In genomic region chr12:14770495-14771313, GRCh38 we compare ENCODE assay signal across 8 cellular contexts. TPM values are rescaled to one million over a fixed set of nuclear protein-coding genes. Genes with fewer than 3 reads are reported as not detected.
A peak's percentile ranks its signal among the peaks of the same experiment; 100 is the strongest.
DNase-seq lines count a peak whose midpoint lies in the region; ATAC-seq and TF ChIP-seq lines count a peak whose summit lies in the region.

No MANE protein-coding gene starts in this region.

- H4K20me1 ChIP-seq in SU-DHL-6 (ENCODE audit: low read depth, low read length) = no peaks in the 10 kb centered on the region

- peak overlapping the region; percentile 95 for H3K4me3 Mint-ChIP-seq in type B pancreatic cell

- 0% methylated on average over 53 of the region's 53 CpGs for WGBS in heart right ventricle, 2 donors

- peaks cover 61% of the 10 kb centered on the region for H3F3A ChIP-seq in SU-DHL-6 (ENCODE audit: insufficient read depth)

- H3K27ac ChIP-seq in SU-DHL-6 (ENCODE audit: low read depth, low read length) = peak overlapping the region; percentile 94
- peak overlapping the region; percentile 88 to 98 (median 94) for H3K27ac ChIP-seq in heart right ventricle

- H3K4me3 ChIP-seq in GM06990 (replicated peaks; ENCODE audit: low read depth, low read length) = peak overlapping the region; percentile 79
- peak overlapping the region; percentile 76 for H3K4me3 ChIP-seq in SU-DHL-6 (ENCODE audit: insufficient read depth, low read length, poor library complexity, severe bottlenecking)
- H3K4me3 ChIP-seq in adipocyte (ENCODE audit: low read length) = peak overlapping the region; percentile 96
- H3K4me3 ChIP-seq in heart right ventricle = peak overlapping the region; percentile 51 to 94 (median 73)

- H2AFZ ChIP-seq in SU-DHL-6 (ENCODE audit: low read depth, low read length, severe bottlenecking) = peak overlapping the region; percentile 10

- H3K4me2 ChIP-seq in SU-DHL-6 (ENCODE audit: low read depth, low read length, poor library complexity, severe bottlenecking) = peak overlapping the region; percentile 91

- peaks cover 10% of the 10 kb centered on the region for H3K9me3 Mint-ChIP-seq in type B pancreatic cell

- DNase-seq in GM06990 (ENCODE audit: extremely low read depth, insufficient read length) (peak; percentile 92), NCI-H1105 (lab: John Stamatoyannopoulos, UW) (peak; percentile 80), adipocyte (ENCODE audit: low read depth) (peak; percentile 95), heart right ventricle (peak; percentile 81 to 95), pons (ENCODE audit: low spot score) (peak; percentile 96), type B pancreatic cell (ENCODE audit: extremely low spot score, unreplicated experiment) (peak; percentile 90)

- H3K27me3 Mint-ChIP-seq in type B pancreatic cell = peaks cover 13% of the 10 kb centered on the region

- no peaks in the 10 kb centered on the region for H3K9me2 ChIP-seq in SU-DHL-6 (replicated peaks; ENCODE audit: insufficient read depth, low read length)

- H3K4me1 ChIP-seq in adipocyte (ENCODE audit: control insufficient read depth, insufficient read depth, low read length) = peaks cover 26% of the 10 kb centered on the region
- peaks cover 4 to 59% (median 25%) of the 10 kb centered on the region in 9 donors for H3K4me1 ChIP-seq in heart right ventricle

- intact Hi-C loops in heart right ventricle (cut with DNase I) = loop anchor here in 4 of 10 donors (2.0 to 5.0 kb wide), 4 partner anchors 72 to 513 kb away; partner anchors contain the start of genes ART4 (in 3 of the 4) and ATF7IP (in 1 of the 4)

- peak overlapping the region; percentile 75 for H3K9ac ChIP-seq in SU-DHL-6 (ENCODE audit: low read length)
- H3K9ac ChIP-seq in adipocyte (ENCODE audit: low read length) = peak overlapping the region; percentile 91

- H3K36me3 ChIP-seq in GM06990 (ENCODE audit: control insufficient read depth, insufficient read depth, low read length) (peaks cover 2% of the 10 kb centered on the region), SU-DHL-6 (ENCODE audit: low read length) (peaks cover 18% of the 10 kb centered on the region; the same call in 1 of the 2 replicates), adipocyte (ENCODE audit: control insufficient read depth, insufficient read depth, low read length, severe bottlenecking) (peaks cover 6% of the 10 kb centered on the region), heart right ventricle (peaks cover 0 to 12% (median 0%) of the 10 kb centered on the region in 9 donors)

- peaks cover 54% of the 10 kb centered on the region for H3K36me3 Mint-ChIP-seq in type B pancreatic cell

- ATAC-seq in HG02623 (IDR thresholded peaks at IDR 0.05; ENCODE audit: unreplicated experiment) = peak; percentile 20
- ATAC-seq in heart right ventricle = peak; percentile 64 to 81 (median 78)

- H3K27ac Mint-ChIP-seq in type B pancreatic cell = peak overlapping the region; percentile 96

- peaks cover 15% of the 10 kb centered on the region for H3K4me1 Mint-ChIP-seq in type B pancreatic cell (ENCODE audit: unreplicated experiment)

- no peak for TF ChIP-seq CTCF in GM06990 (IDR thresholded peaks at IDR 0.05; ENCODE audit: insufficient read depth, low read length, poor library complexity, severe bottlenecking)
- TF ChIP-seq CTCF in SU-DHL-6 (IDR thresholded peaks at IDR 0.05; ENCODE audit: insufficient read depth, low read length, poor library complexity, severe bottlenecking) = no peak
- TF ChIP-seq CTCF in heart right ventricle (IDR thresholded peaks at IDR 0.05) = no peak
- TF ChIP-seq CTCF in type B pancreatic cell (conservative IDR thresholded peaks at IDR 0.05) = no peak

- H3K27me3 ChIP-seq in GM06990 (replicated peaks; ENCODE audit: control insufficient read depth, insufficient read depth, low read length) (no peaks in the 10 kb centered on the region), SU-DHL-6 (ENCODE audit: low read length) (no peaks in the 10 kb centered on the region), adipocyte (replicated peaks; ENCODE audit: control insufficient read depth, insufficient read depth, low read length) (no peaks in the 10 kb centered on the region), heart right ventricle (no peaks in the 10 kb centered on the region)

- peaks cover 24% of the 10 kb centered on the region for H3K79me2 ChIP-seq in SU-DHL-6 (ENCODE audit: insufficient read depth, low read length)

- H3K9me3 ChIP-seq in SU-DHL-6 (ENCODE audit: insufficient read depth, low read length) = no peaks in the 10 kb centered on the region
- no peaks in the 10 kb centered on the region for H3K9me3 ChIP-seq in adipocyte (ENCODE audit: control insufficient read depth, low read length)
- peaks cover 0 to 12% (median under 1%) of the 10 kb centered on the region in 11 donors for H3K9me3 ChIP-seq in heart right ventricle

RNA-seq across cellular contexts. Expression of gene WBP11, which starts 32.6 kb away (rescaled TPM):
- total RNA-seq in heart right ventricle (10 to 100 TPM; 47.6 to 62.3 (median 56.0) TPM), type B pancreatic cell (ENCODE audit: low replicate concordance) (86.3 and 134 TPM in 2 replicates)
- polyA plus RNA-seq in heart right ventricle = 10 to 100 TPM; 11.9 to 27.6 TPM

RNA-seq across cellular contexts. Expression of gene C12orf60, which starts 32.8 kb away (rescaled TPM):
- total RNA-seq in heart right ventricle (1 to 10 TPM; 1.2 to 5.8 (median 3.7) TPM), type B pancreatic cell (ENCODE audit: low replicate concordance) (1.9 and 2.7 TPM in 2 replicates)
- 1 to 10 TPM; 3.4 to 5.5 TPM for polyA plus RNA-seq in heart right ventricle

RNA-seq across cellular contexts. Expression of gene SMCO3, which starts 43.3 kb away (rescaled TPM):
- under 1 TPM in 5 of 10 donors, not detected in 5; 0.10 to 0.24 (median 0.12) TPM for total RNA-seq in heart right ventricle
- 1 to 10 TPM in 1 of 2 donors, under 1 TPM in 1; 0.14 to 1.3 TPM for polyA plus RNA-seq in heart right ventricle
- total RNA-seq in type B pancreatic cell (ENCODE audit: low replicate concordance) = not detected in 2 replicates

Comparison
In these comparisons a context has a peak if more than half of its experiments do, and no peak if none do; other contexts are left out.
1. Peak in every context shown above with its lines: DNase-seq, ATAC-seq, H3K4me3 ChIP-seq and H3K27ac ChIP-seq.